In the genomic region with DNA sequence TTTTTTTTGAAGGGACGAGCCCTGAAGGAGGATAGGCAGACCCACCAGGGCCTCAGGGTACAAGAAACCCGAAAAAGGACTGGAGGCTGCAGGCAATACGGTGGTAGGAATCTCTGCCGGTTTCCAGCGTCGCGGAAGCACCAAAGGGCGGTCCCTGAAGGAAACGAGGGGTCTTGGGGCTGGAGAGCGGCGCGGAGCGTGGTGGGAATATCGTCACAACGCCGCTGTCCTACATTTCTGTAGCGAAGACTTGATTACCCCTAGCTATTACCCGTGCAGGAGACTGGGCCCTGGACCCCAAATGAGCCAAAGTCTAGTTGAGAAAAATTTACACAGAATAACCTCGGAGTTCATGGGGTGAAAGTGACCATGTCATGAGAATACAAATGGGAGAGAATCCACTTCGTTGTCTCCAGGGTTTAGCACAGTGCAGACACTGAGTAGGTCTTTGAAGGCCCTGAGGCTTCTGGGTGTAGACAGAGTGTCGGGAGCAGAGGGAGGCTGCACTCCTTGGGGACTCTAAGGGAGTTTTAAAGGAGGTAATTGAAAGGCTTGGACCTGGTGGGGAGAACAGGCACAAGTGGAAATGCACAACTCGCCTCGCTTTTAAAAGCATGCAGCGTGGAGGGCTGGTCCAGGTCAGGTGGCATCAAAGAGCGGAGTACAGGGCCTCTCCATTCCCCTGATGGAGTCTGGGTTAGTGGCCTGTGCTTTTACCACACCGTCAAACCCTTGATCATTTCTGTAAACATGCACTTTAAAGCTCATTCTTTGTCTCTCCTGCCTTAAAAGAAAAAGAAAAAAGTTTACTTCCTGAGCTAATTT, we compare ENCODE assay signal across 1 cellular context.
TF ChIP-seq lines count a peak whose summit lies in the region.

No MANE protein-coding gene starts in this region.

TF ChIP-seq in HepG2, 621 proteins besides CTCF, POLR2A, EP300 and RAD21 (continued from another document and continues in another):
- TF ChIP-seq NFRKB (IDR thresholded peaks at IDR 0.05) = no peak
- TF ChIP-seq PPARG (CRISPR knock-in tag; conservative IDR thresholded peaks at IDR 0.05) = no peak
- TF ChIP-seq HNRNPH1 (optimal IDR thresholded peaks at IDR 0.05; ENCODE audit: low read depth, low read length) = no peak
- peak; percentile 56 for TF ChIP-seq ZFX (CRISPR knock-in tag; IDR thresholded peaks at IDR 0.05; ENCODE audit: low read depth)
- 0 out of 2 replicates have a peak, but pooled peaks have one; percentile 8 for TF ChIP-seq TGIF2 (CRISPR knock-in tag; IDR thresholded peaks at IDR 0.05)
- TF ChIP-seq ZNF101 (CRISPR knock-in tag; IDR thresholded peaks at IDR 0.05; ENCODE audit: borderline replicate concordance, low read depth) = no peak
- TF ChIP-seq MXD1 (CRISPR knock-in tag; IDR thresholded peaks at IDR 0.05) = no peak
- no peak for TF ChIP-seq PTBP1 (IDR thresholded peaks at IDR 0.05; ENCODE audit: low read depth, low read length, poor library complexity, severe bottlenecking)
- TF ChIP-seq ZNF136 (CRISPR knock-in tag; IDR thresholded peaks at IDR 0.05; ENCODE audit: low read depth) = no peak
- TF ChIP-seq HNRNPL (IDR thresholded peaks at IDR 0.05; ENCODE audit: low read depth, low read length) = no peak
- TF ChIP-seq MAX (IDR thresholded peaks at IDR 0.05) = peak; percentile 77; the same call in 1 of the 2 replicates
- no peak for TF ChIP-seq HNRNPUL1 (IDR thresholded peaks at IDR 0.05; ENCODE audit: low read depth, low read length)
- no peak for TF ChIP-seq ZFP90 (CRISPR knock-in tag; IDR thresholded peaks at IDR 0.05; ENCODE audit: borderline replicate concordance)
- peak; percentile 67 for TF ChIP-seq ZNF687 (CRISPR knock-in tag; IDR thresholded peaks at IDR 0.05)
- no peak for TF ChIP-seq DPF2 (CRISPR knock-in tag; IDR thresholded peaks at IDR 0.05; ENCODE audit: borderline replicate concordance, low read depth)
- no peak for TF ChIP-seq NR3C1 (CRISPR knock-in tag; IDR thresholded peaks at IDR 0.05)
- TF ChIP-seq ZSCAN20 (CRISPR knock-in tag; IDR thresholded peaks at IDR 0.05; ENCODE audit: borderline replicate concordance) = no peak
- no peak for TF ChIP-seq ZNF501 (CRISPR knock-in tag; IDR thresholded peaks at IDR 0.05)
- no peak for TF ChIP-seq JUN (CRISPR knock-in tag; IDR thresholded peaks at IDR 0.05)
- TF ChIP-seq ZNF468 (CRISPR knock-in tag; IDR thresholded peaks at IDR 0.05) = no peak
- TF ChIP-seq KDM2A (CRISPR knock-in tag; IDR thresholded peaks at IDR 0.05; ENCODE audit: borderline replicate concordance, low read depth) = 0 out of 2 replicates have a peak, but pooled peaks have one; percentile 9
- TF ChIP-seq ESRRA (CRISPR knock-in tag; IDR thresholded peaks at IDR 0.05; ENCODE audit: low read depth) = no peak
- no peak for TF ChIP-seq ATAD3A (CRISPR knock-in tag; IDR thresholded peaks at IDR 0.05)
- TF ChIP-seq BRD4 (CRISPR knock-in tag; IDR thresholded peaks at IDR 0.05) = no peak
- TF ChIP-seq TRIM24 (CRISPR knock-in tag; IDR thresholded peaks at IDR 0.05) = no peak
- TF ChIP-seq BCL6 (CRISPR knock-in tag; IDR thresholded peaks at IDR 0.05) = 0 out of 2 replicates have a peak, but pooled peaks have one; percentile 8
- no peak for TF ChIP-seq ZNF207 (IDR thresholded peaks at IDR 0.05; ENCODE audit: borderline replicate concordance)
- TF ChIP-seq ZSCAN9 (CRISPR knock-in tag; IDR thresholded peaks at IDR 0.05; ENCODE audit: borderline replicate concordance) = 0 out of 2 replicates have a peak, but pooled peaks have one; percentile 36
- TF ChIP-seq ZNF441 (CRISPR knock-in tag; IDR thresholded peaks at IDR 0.05; ENCODE audit: borderline replicate concordance) = 0 out of 2 replicates have a peak, but pooled peaks have one; percentile 23
- TF ChIP-seq, protein P1, sequence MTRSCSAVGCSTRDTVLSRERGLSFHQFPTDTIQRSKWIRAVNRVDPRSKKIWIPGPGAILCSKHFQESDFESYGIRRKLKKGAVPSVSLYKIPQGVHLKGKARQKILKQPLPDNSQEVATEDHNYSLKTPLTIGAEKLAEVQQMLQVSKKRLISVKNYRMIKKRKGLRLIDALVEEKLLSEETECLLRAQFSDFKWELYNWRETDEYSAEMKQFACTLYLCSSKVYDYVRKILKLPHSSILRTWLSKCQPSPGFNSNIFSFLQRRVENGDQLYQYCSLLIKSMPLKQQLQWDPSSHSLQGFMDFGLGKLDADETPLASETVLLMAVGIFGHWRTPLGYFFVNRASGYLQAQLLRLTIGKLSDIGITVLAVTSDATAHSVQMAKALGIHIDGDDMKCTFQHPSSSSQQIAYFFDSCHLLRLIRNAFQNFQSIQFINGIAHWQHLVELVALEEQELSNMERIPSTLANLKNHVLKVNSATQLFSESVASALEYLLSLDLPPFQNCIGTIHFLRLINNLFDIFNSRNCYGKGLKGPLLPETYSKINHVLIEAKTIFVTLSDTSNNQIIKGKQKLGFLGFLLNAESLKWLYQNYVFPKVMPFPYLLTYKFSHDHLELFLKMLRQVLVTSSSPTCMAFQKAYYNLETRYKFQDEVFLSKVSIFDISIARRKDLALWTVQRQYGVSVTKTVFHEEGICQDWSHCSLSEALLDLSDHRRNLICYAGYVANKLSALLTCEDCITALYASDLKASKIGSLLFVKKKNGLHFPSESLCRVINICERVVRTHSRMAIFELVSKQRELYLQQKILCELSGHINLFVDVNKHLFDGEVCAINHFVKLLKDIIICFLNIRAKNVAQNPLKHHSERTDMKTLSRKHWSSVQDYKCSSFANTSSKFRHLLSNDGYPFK (CRISPR knock-in tag; IDR thresholded peaks at IDR 0.05; ENCODE audit: borderline replicate concordance) = no peak
- TF ChIP-seq ZNF30 (CRISPR knock-in tag; IDR thresholded peaks at IDR 0.05) = no peak
- TF ChIP-seq LBX2 (CRISPR knock-in tag; IDR thresholded peaks at IDR 0.05; ENCODE audit: borderline replicate concordance) = no peak
- TF ChIP-seq ZNF839 (CRISPR knock-in tag; IDR thresholded peaks at IDR 0.05; ENCODE audit: borderline replicate concordance) = no peak
- TF ChIP-seq, protein P2, sequence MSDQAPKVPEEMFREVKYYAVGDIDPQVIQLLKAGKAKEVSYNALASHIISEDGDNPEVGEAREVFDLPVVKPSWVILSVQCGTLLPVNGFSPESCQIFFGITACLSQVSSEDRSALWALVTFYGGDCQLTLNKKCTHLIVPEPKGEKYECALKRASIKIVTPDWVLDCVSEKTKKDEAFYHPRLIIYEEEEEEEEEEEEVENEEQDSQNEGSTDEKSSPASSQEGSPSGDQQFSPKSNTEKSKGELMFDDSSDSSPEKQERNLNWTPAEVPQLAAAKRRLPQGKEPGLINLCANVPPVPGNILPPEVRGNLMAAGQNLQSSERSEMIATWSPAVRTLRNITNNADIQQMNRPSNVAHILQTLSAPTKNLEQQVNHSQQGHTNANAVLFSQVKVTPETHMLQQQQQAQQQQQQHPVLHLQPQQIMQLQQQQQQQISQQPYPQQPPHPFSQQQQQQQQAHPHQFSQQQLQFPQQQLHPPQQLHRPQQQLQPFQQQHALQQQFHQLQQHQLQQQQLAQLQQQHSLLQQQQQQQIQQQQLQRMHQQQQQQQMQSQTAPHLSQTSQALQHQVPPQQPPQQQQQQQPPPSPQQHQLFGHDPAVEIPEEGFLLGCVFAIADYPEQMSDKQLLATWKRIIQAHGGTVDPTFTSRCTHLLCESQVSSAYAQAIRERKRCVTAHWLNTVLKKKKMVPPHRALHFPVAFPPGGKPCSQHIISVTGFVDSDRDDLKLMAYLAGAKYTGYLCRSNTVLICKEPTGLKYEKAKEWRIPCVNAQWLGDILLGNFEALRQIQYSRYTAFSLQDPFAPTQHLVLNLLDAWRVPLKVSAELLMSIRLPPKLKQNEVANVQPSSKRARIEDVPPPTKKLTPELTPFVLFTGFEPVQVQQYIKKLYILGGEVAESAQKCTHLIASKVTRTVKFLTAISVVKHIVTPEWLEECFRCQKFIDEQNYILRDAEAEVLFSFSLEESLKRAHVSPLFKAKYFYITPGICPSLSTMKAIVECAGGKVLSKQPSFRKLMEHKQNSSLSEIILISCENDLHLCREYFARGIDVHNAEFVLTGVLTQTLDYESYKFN (CRISPR knock-in tag; conservative IDR thresholded peaks at IDR 0.05) = peak; percentile 44; the same call in 1 of the 2 replicates
- TF ChIP-seq, protein P3, sequence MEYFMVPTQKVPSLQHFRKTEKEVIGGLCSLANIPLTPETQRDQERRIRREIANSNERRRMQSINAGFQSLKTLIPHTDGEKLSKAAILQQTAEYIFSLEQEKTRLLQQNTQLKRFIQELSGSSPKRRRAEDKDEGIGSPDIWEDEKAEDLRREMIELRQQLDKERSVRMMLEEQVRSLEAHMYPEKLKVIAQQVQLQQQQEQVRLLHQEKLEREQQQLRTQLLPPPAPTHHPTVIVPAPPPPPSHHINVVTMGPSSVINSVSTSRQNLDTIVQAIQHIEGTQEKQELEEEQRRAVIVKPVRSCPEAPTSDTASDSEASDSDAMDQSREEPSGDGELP (IDR thresholded peaks at IDR 0.05; ENCODE audit: borderline replicate concordance, low read depth) = peak; percentile 15; the same call in 1 of the 2 replicates
- TF ChIP-seq ZC3H13 (CRISPR knock-in tag; IDR thresholded peaks at IDR 0.05) = no peak
- TF ChIP-seq, protein P4, sequence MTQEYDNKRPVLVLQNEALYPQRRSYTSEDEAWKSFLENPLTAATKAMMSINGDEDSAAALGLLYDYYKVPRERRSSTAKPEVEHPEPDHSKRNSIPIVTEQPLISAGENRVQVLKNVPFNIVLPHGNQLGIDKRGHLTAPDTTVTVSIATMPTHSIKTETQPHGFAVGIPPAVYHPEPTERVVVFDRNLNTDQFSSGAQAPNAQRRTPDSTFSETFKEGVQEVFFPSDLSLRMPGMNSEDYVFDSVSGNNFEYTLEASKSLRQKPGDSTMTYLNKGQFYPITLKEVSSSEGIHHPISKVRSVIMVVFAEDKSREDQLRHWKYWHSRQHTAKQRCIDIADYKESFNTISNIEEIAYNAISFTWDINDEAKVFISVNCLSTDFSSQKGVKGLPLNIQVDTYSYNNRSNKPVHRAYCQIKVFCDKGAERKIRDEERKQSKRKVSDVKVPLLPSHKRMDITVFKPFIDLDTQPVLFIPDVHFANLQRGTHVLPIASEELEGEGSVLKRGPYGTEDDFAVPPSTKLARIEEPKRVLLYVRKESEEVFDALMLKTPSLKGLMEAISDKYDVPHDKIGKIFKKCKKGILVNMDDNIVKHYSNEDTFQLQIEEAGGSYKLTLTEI (CRISPR knock-in tag; conservative IDR thresholded peaks at IDR 0.05) = no peak
- peak; percentile 41; the same call in 1 of the 2 replicates for TF ChIP-seq ZFY (CRISPR knock-in tag; IDR thresholded peaks at IDR 0.05)
- TF ChIP-seq ZBTB34 (CRISPR knock-in tag; IDR thresholded peaks at IDR 0.05) = no peak
- TF ChIP-seq TEF (CRISPR knock-in tag; IDR thresholded peaks at IDR 0.05) = no peak
- TF ChIP-seq ZNF557 (CRISPR knock-in tag; IDR thresholded peaks at IDR 0.05) = no peak
- TF ChIP-seq YY1 (IDR thresholded peaks at IDR 0.05; ENCODE audit: insufficient read depth, insufficient replicate concordance, low read depth, low read length) = no peak
- TF ChIP-seq KDM1A (CRISPR knock-in tag; IDR thresholded peaks at IDR 0.05) = no peak
